ENCODE assay signal across 4 cellular contexts in genomic region chr2:229408982-229409381, GRCh38.
TF ChIP-seq lines count a peak whose summit lies in the region.

No MANE protein-coding gene starts in this region.

TF ChIP-seq in A549, 52 proteins besides CTCF, POLR2A, EP300 and RAD21:
- TF ChIP-seq EHF (CRISPR knock-in tag; IDR thresholded peaks at IDR 0.05) (0 out of 2 replicates have a peak, but pooled peaks have one; percentile 29), HEYL (CRISPR knock-in tag; IDR thresholded peaks at IDR 0.05) (no peak; the same call in 1 of the 2 replicates)

TF ChIP-seq in IMR-90, 13 proteins besides CTCF, POLR2A, EP300 and RAD21:
- TF ChIP-seq MAFK (IDR thresholded peaks at IDR 0.05; ENCODE audit: low read depth, low read length) (no peak), BHLHE40 (IDR thresholded peaks at IDR 0.05; ENCODE audit: low read depth, low read length) (no peak), CEBPB (IDR thresholded peaks at IDR 0.05; ENCODE audit: low read depth, low read length) (no peak), USF2 (IDR thresholded peaks at IDR 0.05; ENCODE audit: low read depth, low read length) (no peak), ELK1 (IDR thresholded peaks at IDR 0.05; ENCODE audit: borderline replicate concordance, low read depth, low read length) (no peak), MXI1 (IDR thresholded peaks at IDR 0.05; ENCODE audit: borderline replicate concordance, low read depth, low read length) (no peak), CHD1 (IDR thresholded peaks at IDR 0.05; ENCODE audit: low read depth, low read length) (no peak), MAZ (IDR thresholded peaks at IDR 0.05; ENCODE audit: borderline replicate concordance, low read depth, low read length) (no peak), FOS (IDR thresholded peaks at IDR 0.05; ENCODE audit: low read depth, low read length) (no peak), RCOR1 (IDR thresholded peaks at IDR 0.05; ENCODE audit: insufficient replicate concordance, low read length) (no peak), NFE2L2 (IDR thresholded peaks at IDR 0.05; ENCODE audit: low read depth, low read length) (no peak), SMC3 (IDR thresholded peaks at IDR 0.05; ENCODE audit: low read depth, low read length) (no peak)

TF ChIP-seq in H1, 55 proteins besides CTCF, POLR2A, EP300 and RAD21:
- TF ChIP-seq SP2 (IDR thresholded peaks at IDR 0.05; ENCODE audit: low read length) (no peak), CEBPB (IDR thresholded peaks at IDR 0.05; ENCODE audit: low read depth, low read length) (no peak), SP4 (IDR thresholded peaks at IDR 0.05; ENCODE audit: low read length) (no peak), BCL11A (IDR thresholded peaks at IDR 0.05; ENCODE audit: low read depth in 2 of 2, low read length in 2 of 2) (no peak), JUND (IDR thresholded peaks at IDR 0.05; ENCODE audit: low read length) (no peak), E2F6 (IDR thresholded peaks at IDR 0.05) (no peak), RNF2 (IDR thresholded peaks at IDR 0.05; ENCODE audit: borderline replicate concordance, low read depth, low read length, missing control alignments, poor library complexity, severe bottlenecking) (no peak), SRF (IDR thresholded peaks at IDR 0.05; ENCODE audit: low read depth, low read length) (no peak), SIRT6 (IDR thresholded peaks at IDR 0.05; ENCODE audit: low read length) (no peak), JUN (IDR thresholded peaks at IDR 0.05; ENCODE audit: low read depth, low read length) (no peak), NRF1 (IDR thresholded peaks at IDR 0.05; ENCODE audit: low read depth, low read length) (no peak), ASH2L (IDR thresholded peaks at IDR 0.05; ENCODE audit: low read length) (no peak), SUZ12 (IDR thresholded peaks at IDR 0.05; ENCODE audit: low read length) (no peak), TBP (IDR thresholded peaks at IDR 0.05; ENCODE audit: low read depth, low read length) (no peak), HDAC6 (IDR thresholded peaks at IDR 0.05; ENCODE audit: low read depth, low read length) (no peak), CBX8 (IDR thresholded peaks at IDR 0.05; ENCODE audit: borderline replicate concordance, low read depth, low read length) (no peak), ATF3 (IDR thresholded peaks at IDR 0.05; ENCODE audit: insufficient read depth, low read depth, low read length) (no peak), NANOG (IDR thresholded peaks at IDR 0.05; ENCODE audit: insufficient read depth, low read depth, low read length, poor library complexity, severe bottlenecking) (no peak), PHF8 (conservative IDR thresholded peaks at IDR 0.05; ENCODE audit: low read depth, low read length) (no peak)

TF ChIP-seq in WTC11, 78 proteins besides CTCF, POLR2A, EP300 and RAD21:
- TF ChIP-seq ZNF423 (CRISPR knock-in tag; IDR thresholded peaks at IDR 0.05) = no peak
- TF ChIP-seq ARID4B (CRISPR knock-in tag; IDR thresholded peaks at IDR 0.05; ENCODE audit: borderline replicate concordance) = no peak
- no peak for TF ChIP-seq FOXK1 (CRISPR knock-in tag; IDR thresholded peaks at IDR 0.05)
- TF ChIP-seq ESRRA (CRISPR knock-in tag; IDR thresholded peaks at IDR 0.05; ENCODE audit: borderline replicate concordance) = no peak
- no peak for TF ChIP-seq EMX1 (CRISPR knock-in tag; IDR thresholded peaks at IDR 0.05)
- TF ChIP-seq CREM (CRISPR knock-in tag; IDR thresholded peaks at IDR 0.05) = no peak
- no peak for TF ChIP-seq PREB (CRISPR knock-in tag; IDR thresholded peaks at IDR 0.05; ENCODE audit: borderline replicate concordance)
